In genomic region chr9:128128836-128129590, GRCh38 we compare ENCODE assay signal across 8 cellular contexts. TPM values are rescaled to one million over a fixed set of nuclear protein-coding genes. Genes with fewer than 3 reads are reported as not detected.
DNase-seq lines count a peak whose midpoint lies in the region; ATAC-seq and TF ChIP-seq lines count a peak whose summit lies in the region.

No MANE protein-coding gene starts in this region.

- H3K9me3 ChIP-seq in psoas muscle, result no peaks in the 10 kb centered on the region

- no peaks in the 10 kb centered on the region for H3K36me3 Mint-ChIP-seq in T-cell

- H3K4me1 ChIP-seq in psoas muscle, result peaks cover 31% of the 10 kb centered on the region

- no peaks in the 10 kb centered on the region for H3K9me3 Mint-ChIP-seq in T-cell

- H3K27me3 ChIP-seq in psoas muscle (ENCODE audit: insufficient read depth in 3 of 3, low read length in 2 of 3), result no peaks in the 10 kb centered on the region

- H3K27ac Mint-ChIP-seq in T-cell, result peak overlapping the region; percentile 98 to 100

- H3K36me3 ChIP-seq in psoas muscle (ENCODE audit: insufficient read depth in 1 of 2, low read depth in 1 of 2), result peaks cover 0 to 18% of the 10 kb centered on the region in 2 donors

- DNase-seq in GM12864 (ENCODE audit: low read depth), result no peak
- peak in 1 of 34 experiments; percentile 15 for DNase-seq in T-cell
- no peak for DNase-seq in fibroblast of villous mesenchyme (ENCODE audit: low read depth)
- peak; percentile 20 to 59 for DNase-seq in psoas muscle
- no peak for DNase-seq in effector CD4-positive, alpha-beta T cell
- DNase-seq in NCI-H1092 (lab: John Stamatoyannopoulos, UW), result no peak
- no peak for DNase-seq in SIG-M5 treated with dmso at 0.1 percent for 504 hours (lab: John Stamatoyannopoulos, UW; ENCODE audit: unreplicated experiment)

- intact Hi-C loops in psoas muscle (cut with DNase I), result no loop called here

- peak overlapping the region; percentile 95 to 96 (median 96) for H3K4me3 Mint-ChIP-seq in T-cell

- H3K27me3 Mint-ChIP-seq in T-cell, result peaks cover 0 to 10% of the 10 kb centered on the region in 2 donors

- CTCF ChIA-PET in T-cell (lab: Charles Lee), result interaction anchor here (0.6 to 2.4 kb wide), 6 partner anchors 12 to 292 kb away, joined by 3 to 8 read pairs (median 3); partner anchors contain the start of genes BBLN (in 1 of the 2) and CERCAM (in 1 of the 2)

- ATAC-seq in T-cell (replicated peaks in 1 of 4) (no peak), psoas muscle (no peak), HG02973 (IDR thresholded peaks at IDR 0.05; ENCODE audit: unreplicated experiment) (no peak)

- peaks cover 33 to 41% (median 38%) of the 10 kb centered on the region in 3 donors for H3K4me1 Mint-ChIP-seq in T-cell

- H3K4me3 ChIP-seq in GM12864 (ENCODE audit: low read depth, low read length) (peak overlapping the region; percentile 94), fibroblast of villous mesenchyme (ENCODE audit: low read depth, low read length) (peak overlapping the region; percentile 96), psoas muscle (peak overlapping the region; percentile 98)

- POLR2A ChIA-PET in T-cell (lab: Charles Lee), result interaction anchor here in 1 of 2 donors (0.7 kb wide), 1 partner anchor 268 kb away, joined by 3 read pairs; no protein-coding TSS in a partner anchor

- WGBS in psoas muscle, 3 donors, result 44 to 53% (median 45%) methylated on average over 29 of the region's 29 CpGs

- no peak for TF ChIP-seq CTCF in GM12864 (IDR thresholded peaks at IDR 0.05; ENCODE audit: low read depth, low read length, missing control alignments)
- no peak for TF ChIP-seq CTCF in fibroblast of villous mesenchyme (IDR thresholded peaks at IDR 0.05; ENCODE audit: insufficient read depth, low read depth, low read length)
- no peak for TF ChIP-seq CTCF in psoas muscle (IDR thresholded peaks at IDR 0.05)

- peak overlapping the region; percentile 95 for H3K27ac ChIP-seq in psoas muscle

RNA-seq across cellular contexts. Expression of gene PTGES2, which starts 1.5 kb away (rescaled TPM):
- 10 to 100 TPM; 60.2 to 91.7 (median 79.2) TPM for total RNA-seq in T-cell
- 43.6 and 58.6 TPM in 2 replicates for total RNA-seq in fibroblast of villous mesenchyme
- 100 to 1,000 TPM; 102 to 150 (median 116) TPM for total RNA-seq in psoas muscle
- polyA plus RNA-seq in psoas muscle, result 100 to 1,000 TPM in 2 of 3 donors, 10 to 100 TPM in 1; 61.2 to 134 (median 119) TPM

RNA-seq across cellular contexts. Expression of gene LCN2, which starts 20.2 kb away (rescaled TPM):
- total RNA-seq in T-cell, result not detected
- total RNA-seq in fibroblast of villous mesenchyme, result not detected in 2 replicates
- total RNA-seq in psoas muscle, result 1 to 10 TPM in 2 of 4 donors, under 1 TPM in 1, not detected in 1; 0.47 to 2.1 (median 1.4) TPM
- polyA plus RNA-seq in psoas muscle, result under 1 TPM; 0.08 to 0.90 (median 0.69) TPM

RNA-seq across cellular contexts. Expression of gene BBLN, which starts 31.1 kb away (rescaled TPM):
- total RNA-seq in T-cell, result 10 to 100 TPM; 50.0 to 85.9 (median 81.4) TPM
- total RNA-seq in fibroblast of villous mesenchyme, result 19.4 and 30.3 TPM in 2 replicates
- total RNA-seq in psoas muscle, result 10 to 100 TPM; 14.0 to 21.3 (median 17.8) TPM
- 10 to 100 TPM; 23.1 to 36.2 (median 27.8) TPM for polyA plus RNA-seq in psoas muscle

Comparison
In these comparisons a context has a peak if more than half of its experiments do, and no peak if none do; other contexts are left out.
1. DNase-seq: peak in psoas muscle (2 of 2); none in GM12864 (single experiment), fibroblast of villous mesenchyme (single experiment), effector CD4-positive, alpha-beta T cell (single experiment), NCI-H1092 (single experiment) and SIG-M5 treated with dmso at 0.1 percent for 504 hours (single experiment).
2. Peak in every context shown above with its lines, with median percentiles within 50 percentile points of each other: H3K4me3 ChIP-seq.